11 cellular contexts compared by ENCODE assay signal in the genomic region with DNA sequence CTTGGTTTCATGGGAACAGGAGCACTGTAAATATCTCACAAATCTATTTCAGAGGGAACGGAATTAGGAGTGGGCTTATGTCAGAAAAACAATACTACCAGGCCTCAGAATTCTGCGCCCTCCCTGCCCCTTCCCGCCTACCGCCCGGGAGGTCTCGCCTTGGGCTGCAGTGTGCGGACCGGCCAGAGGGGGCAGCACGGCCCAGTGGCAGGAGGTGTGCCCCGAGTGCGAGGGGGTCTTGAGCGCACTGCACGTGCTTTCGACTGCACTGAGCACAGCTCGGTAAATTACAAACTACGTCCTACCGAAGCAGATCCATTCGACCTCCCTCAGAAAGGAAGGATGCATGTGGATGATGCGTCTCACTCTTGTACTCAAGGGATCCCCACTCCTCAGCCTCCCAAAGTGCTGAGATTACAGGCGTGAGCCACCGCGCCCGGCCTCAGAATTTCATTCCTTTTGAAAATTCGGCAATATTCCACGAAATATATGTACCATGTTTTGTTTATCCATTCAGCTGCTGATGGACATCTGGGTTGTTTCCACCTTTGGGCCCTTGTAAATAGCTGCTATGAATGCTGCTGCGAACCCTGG.
DNase-seq lines count a peak whose midpoint lies in the region; ATAC-seq and TF ChIP-seq lines count a peak whose summit lies in the region.
"Had no signal": no experiment of that assay in that cellular context is flagged by ENCODE, and none has a peak within 500 bp of the region (broad histone marks: within the 10 kb centered on the region; RNA-seq: fewer than 3 reads in every experiment).

No MANE protein-coding gene starts in this region.

- H3K27ac ChIP-seq in PC-9 (no peak overlapping the region), foreskin keratinocyte (no peak overlapping the region)
- H3K27ac ChIP-seq: SK-N-MC had no signal

- peak; percentile 22 for DNase-seq in stimulated activated CD4-positive, alpha-beta T cell treated with anti-CD3 and anti-CD28 coated beads, Interleukin-15, amount 100 ng/mL, for 24 hours
- no peak for DNase-seq in stimulated activated CD4-positive, alpha-beta T cell treated with anti-CD3 and anti-CD28 coated beads, Interleukin-4, amount 100 ng/mL, for 24 hours
- DNase-seq in PC-9 (no peak), foreskin keratinocyte (no peak), NCI-H748 treated with DMSO at 0.1 percent for 48 hours (lab: John Stamatoyannopoulos, UW) (no peak)
- DNase-seq: effector CD8-positive, alpha-beta T cell; NCI-H187 treated with DMSO at 0.1 percent for 48 hours had no signal

- ATAC-seq in foreskin keratinocyte = no peak
- ATAC-seq in HG03135 (IDR thresholded peaks at IDR 0.05; ENCODE audit: unreplicated experiment) = no peak
- no peak for ATAC-seq in GM21619 (IDR thresholded peaks at IDR 0.05; ENCODE audit: unreplicated experiment)
- no peak for ATAC-seq in GM19324 (IDR thresholded peaks at IDR 0.05; ENCODE audit: low FRiP score, unreplicated experiment)

- no peak overlapping the region for H3K4me2 ChIP-seq in PC-9

- CTCF ChIA-PET in PC-9 (lab: Charles Lee) = no interaction called here

- H3F3A ChIP-seq in PC-9 (ENCODE audit: insufficient read depth, low read depth) = no peaks in the 10 kb centered on the region

- no peaks in the 10 kb centered on the region for H4K20me1 ChIP-seq in PC-9 (ENCODE audit: insufficient read depth)

- POLR2A ChIA-PET in PC-9 (lab: Charles Lee; ENCODE audit: unreplicated experiment) = no interaction called here

- H3K9me3 ChIP-seq in PC-9 (ENCODE audit: insufficient read depth, low read depth) = no peaks in the 10 kb centered on the region

- no peaks in the 10 kb centered on the region for H3K36me3 ChIP-seq in PC-9 (ENCODE audit: low read depth)

- intact Hi-C loops in PC-9 (cut with micrococcal nuclease; ENCODE audit: unreplicated experiment) = no loop called here

- no peaks in the 10 kb centered on the region for H3K27me3 ChIP-seq in PC-9 (ENCODE audit: insufficient read depth, low read depth)
- H3K27me3 ChIP-seq in foreskin keratinocyte = peaks cover 34% of the 10 kb centered on the region

- H3K9me2 ChIP-seq in PC-9 (ENCODE audit: insufficient read depth) = no peaks in the 10 kb centered on the region

- H3K4me1 ChIP-seq in PC-9 (replicated peaks; ENCODE audit: insufficient read depth) (no peaks in the 10 kb centered on the region), foreskin keratinocyte (no peaks in the 10 kb centered on the region)

- no peak overlapping the region for H2AFZ ChIP-seq in PC-9

- no peak overlapping the region for H3K4me3 ChIP-seq in PC-9
- H3K4me3 ChIP-seq: SK-N-MC had no signal

- no peaks in the 10 kb centered on the region for H3K79me2 ChIP-seq in PC-9 (ENCODE audit: low read depth)

- no TSS peak for BruUV-seq in PC-9 (replicated peaks; lab: Mats Ljungman, UMichigan)

- TF ChIP-seq CTCF in PC-9 (conservative IDR thresholded peaks at IDR 0.05) (peak; percentile 42; the same call in 1 of the 2 replicates), foreskin keratinocyte (conservative IDR thresholded peaks at IDR 0.05) (peak; percentile 40)
